12 cellular contexts compared by ENCODE assay signal in the genomic region with DNA sequence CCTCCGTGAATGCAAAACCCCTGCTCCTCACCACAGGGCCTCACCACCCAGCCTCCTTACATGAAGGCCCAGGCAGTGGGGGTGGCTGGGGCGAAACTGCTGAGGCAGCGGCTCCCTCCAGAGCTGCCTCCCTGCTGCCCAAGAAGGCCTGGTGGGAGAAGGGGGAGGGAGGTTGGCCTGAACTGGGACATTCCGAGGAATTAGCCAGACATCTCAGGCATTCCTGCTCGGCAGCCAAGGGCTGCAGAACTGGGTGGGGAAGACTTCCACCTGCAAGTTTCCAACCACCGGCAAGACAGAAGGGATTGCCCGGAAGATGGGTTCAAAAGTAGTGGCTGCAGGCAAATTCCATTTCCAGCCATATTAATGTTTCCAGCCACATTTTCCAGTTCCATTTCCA. TPM values are rescaled to one million over a fixed set of nuclear protein-coding genes. Genes with fewer than 3 reads are reported as not detected.
DNase-seq lines count a peak whose midpoint lies in the region; ATAC-seq, FAIRE-seq and TF ChIP-seq lines count a peak whose summit lies in the region.
"Had no signal": no experiment of that assay in that cellular context is flagged by ENCODE, and none has a peak within 500 bp of the region (broad histone marks: within the 10 kb centered on the region; RNA-seq: fewer than 3 reads in every experiment).

No MANE protein-coding gene starts in this region.

- H3K9me3 ChIP-seq in A549: no peaks in the 10 kb centered on the region
- peaks cover 0 to 7% (median 0%) of the 10 kb centered on the region in 3 experiments for H3K9me3 ChIP-seq in naive thymus-derived CD4-positive, alpha-beta T cell (ENCODE audit: control insufficient read depth in 2 of 3, low read length in 3 of 3)

- TF ChIP-seq EP300 in A549 (IDR thresholded peaks at IDR 0.05): no peak

- peaks cover 0 to 43% (median 16%) of the 10 kb centered on the region in 3 experiments for H3K36me3 ChIP-seq in naive thymus-derived CD4-positive, alpha-beta T cell (ENCODE audit: control insufficient read depth in 2 of 3, insufficient read depth in 3 of 3, low read length in 3 of 3)

- no peak for TF ChIP-seq POLR2A in A549 (IDR thresholded peaks at IDR 0.05; ENCODE audit: low read length)

- peaks cover 5 to 23% (median 14%) of the 10 kb centered on the region in 5 donors for H3K36me3 Mint-ChIP-seq in naive thymus-derived CD4-positive, alpha-beta T cell

- H3K4me2 ChIP-seq in A549: no peak overlapping the region

- DNase-seq in A549 (ENCODE audit: low read depth in 1 of 2, low spot score in 1 of 2) (no peak), NCI-H226 (peak; percentile 60), islet precursor cell (peak; percentile 96), hippocampal formation (lab: John Stamatoyannopoulos, UW) (no peak), NCI-H2029 (lab: John Stamatoyannopoulos, UW) (no peak)
- no peak for DNase-seq in naive thymus-derived CD4-positive, alpha-beta T cell
- DNase-seq: NCI-H1436; NK-92 treated with Interleukin-12 subunit alpha and Interleukin-12 subunit beta, amount 100 ng/mL, for 24 hours had no signal

- no peaks in the 10 kb centered on the region for H3K27me3 ChIP-seq in naive thymus-derived CD4-positive, alpha-beta T cell (ENCODE audit: control insufficient read depth in 2 of 2, insufficient read depth in 2 of 2, low read length in 2 of 2)

- no peak for FAIRE-seq in A549 (lab: Jason Lieb, UNC)
- FAIRE-seq: endometrium, urothelium cell line had no signal

- 79% methylated on average over 5 of the region's 7 CpGs for WGBS in A549 (ENCODE audit: missing lambda C conversion rate)

- CTCF ChIA-PET in A549 (lab: Yijun Ruan, JAX): interaction anchor here (1.3 kb wide), 1 partner anchor 12 kb away, joined by 3 read pairs; no protein-coding TSS in a partner anchor
- CTCF ChIA-PET in naive thymus-derived CD4-positive, alpha-beta T cell (lab: Charles Lee): no interaction called here

- no peak overlapping the region for H3K27ac Mint-ChIP-seq in naive thymus-derived CD4-positive, alpha-beta T cell

- H3K27me3 Mint-ChIP-seq in naive thymus-derived CD4-positive, alpha-beta T cell: no peaks in the 10 kb centered on the region

- no peak overlapping the region for H3K4me3 ChIP-seq in A549
- no peak overlapping the region for H3K4me3 ChIP-seq in naive thymus-derived CD4-positive, alpha-beta T cell (ENCODE audit: low read length)

- POLR2A ChIA-PET in A549 (lab: Yijun Ruan, JAX): no interaction called here
- POLR2A ChIA-PET in naive thymus-derived CD4-positive, alpha-beta T cell (lab: Charles Lee): no interaction called here

- H3K9me3 Mint-ChIP-seq in naive thymus-derived CD4-positive, alpha-beta T cell: peaks cover 0 to 6% (median 0%) of the 10 kb centered on the region in 11 donors

- no peak for ATAC-seq in A549
- no peak for ATAC-seq in naive thymus-derived CD4-positive, alpha-beta T cell

- peaks cover 0 to 7% (median 5%) of the 10 kb centered on the region in 7 donors for H3K4me1 Mint-ChIP-seq in naive thymus-derived CD4-positive, alpha-beta T cell

- no peak overlapping the region for H3K4me3 Mint-ChIP-seq in naive thymus-derived CD4-positive, alpha-beta T cell

- no peak for TF ChIP-seq RAD21 in A549 (conservative IDR thresholded peaks at IDR 0.05 in 1 of 2, IDR thresholded peaks at IDR 0.05 in 1 of 2)

- H3K27ac ChIP-seq in A549: no peak overlapping the region
- no peak overlapping the region for H3K27ac ChIP-seq in naive thymus-derived CD4-positive, alpha-beta T cell (ENCODE audit: low read depth, low read length)

- intact Hi-C loops in naive thymus-derived CD4-positive, alpha-beta T cell (cut with micrococcal nuclease): no loop called here

- H3K4me1 ChIP-seq in A549: peaks cover 7% of the 10 kb centered on the region; the same call in 2 of the 3 replicates
- H3K4me1 ChIP-seq in naive thymus-derived CD4-positive, alpha-beta T cell (ENCODE audit: control insufficient read depth in 2 of 2, insufficient read depth in 2 of 2, low read length in 2 of 2): peaks cover 0 to 6% of the 10 kb centered on the region in 2 donors

- TF ChIP-seq CTCF in A549 (IDR thresholded peaks at IDR 0.05): no peak

TF ChIP-seq in A549, 52 proteins besides CTCF, POLR2A, EP300 and RAD21:
- TF ChIP-seq POLR2AphosphoS2 (conservative IDR thresholded peaks at IDR 0.05; ENCODE audit: low read length) (no peak), MAFK (IDR thresholded peaks at IDR 0.05; ENCODE audit: partially characterized antibody) (peak; percentile 19)

RNA-seq across cellular contexts. Expression of gene PSPN, which starts 2.3 kb away (rescaled TPM):
- polyA plus RNA-seq in A549 (2011; rRNA removed) (0.34 and 0.62 TPM in 2 replicates), A549 (2017; fragmentation: RNase III; extraction: RNeasy Plus Mini Kit Qiagen cat#74134 plus additional on column Dnase treatment) (0.71 to 0.75 TPM (median 0.71 TPM) in 3 replicates)
- 0.26 and 0.41 TPM in 2 replicates for polyA plus RNA-seq in A549 (2012; cell fraction: cytosol; rRNA removed)
- 0.65 and 0.88 TPM in 2 replicates for polyA plus RNA-seq in A549 (2012; cell fraction: nucleus; rRNA removed)
- 0.58 and 0.92 TPM in 2 replicates for polyA minus RNA-seq in A549 (2011; rRNA and poly(A)+ RNA removed)
- total RNA-seq in naive thymus-derived CD4-positive, alpha-beta T cell: 1 to 10 TPM; 1.8 to 4.0 (median 2.8) TPM
- polyA plus RNA-seq in naive thymus-derived CD4-positive, alpha-beta T cell: under 1 TPM; 0.60 to 0.91 TPM

RNA-seq across cellular contexts. Expression of gene ALKBH7, which starts 5.4 kb away (rescaled TPM):
- polyA plus RNA-seq in A549 (2011; rRNA removed): 9.9 and 10.2 TPM in 2 replicates
- polyA plus RNA-seq in A549 (2012; cell fraction: cytosol; rRNA removed): 23.9 and 35.0 TPM in 2 replicates
- 21.8 and 25.7 TPM in 2 replicates for polyA plus RNA-seq in A549 (2012; cell fraction: nucleus; rRNA removed)
- 14.9 to 18.1 TPM (median 18.1 TPM) in 3 replicates for polyA plus RNA-seq in A549 (2017; fragmentation: RNase III; extraction: RNeasy Plus Mini Kit Qiagen cat#74134 plus additional on column Dnase treatment)
- 4.6 and 6.5 TPM in 2 replicates for polyA minus RNA-seq in A549 (2011; rRNA and poly(A)+ RNA removed)
- total RNA-seq in naive thymus-derived CD4-positive, alpha-beta T cell: 10 to 100 TPM; 33.6 to 90.1 (median 72.9) TPM
- polyA plus RNA-seq in naive thymus-derived CD4-positive, alpha-beta T cell: 100 to 1,000 TPM; 129 to 142 TPM

RNA-seq across cellular contexts. Expression of gene GTF2F1, which starts 14.9 kb away (rescaled TPM):
- 32.1 and 39.0 TPM in 2 replicates for polyA plus RNA-seq in A549 (2011; rRNA removed)
- 61.9 and 70.5 TPM in 2 replicates for polyA plus RNA-seq in A549 (2012; cell fraction: cytosol; rRNA removed)
- 47.2 and 62.0 TPM in 2 replicates for polyA plus RNA-seq in A549 (2012; cell fraction: nucleus; rRNA removed)
- polyA plus RNA-seq in A549 (2017; fragmentation: RNase III; extraction: RNeasy Plus Mini Kit Qiagen cat#74134 plus additional on column Dnase treatment): 75.0 to 76.8 TPM (median 75.3 TPM) in 3 replicates
- polyA minus RNA-seq in A549 (2011; rRNA and poly(A)+ RNA removed): 34.1 TPM in 2 replicates
- total RNA-seq in naive thymus-derived CD4-positive, alpha-beta T cell: 10 to 100 TPM; 51.5 to 71.6 (median 61.3) TPM
- polyA plus RNA-seq in naive thymus-derived CD4-positive, alpha-beta T cell: 10 to 100 TPM; 17.9 to 33.3 TPM

RNA-seq across cellular contexts. Expression of gene CLPP, which starts 16.7 kb away (rescaled TPM):
- polyA plus RNA-seq in A549 (2011; rRNA removed) (28.2 and 35.2 TPM in 2 replicates), A549 (2017; fragmentation: RNase III; extraction: RNeasy Plus Mini Kit Qiagen cat#74134 plus additional on column Dnase treatment) (45.2 to 51.8 TPM (median 49.9 TPM) in 3 replicates)
- polyA plus RNA-seq in A549 (2012; cell fraction: cytosol; rRNA removed): 162 and 186 TPM in 2 replicates
- polyA plus RNA-seq in A549 (2012; cell fraction: nucleus; rRNA removed): 125 and 187 TPM in 2 replicates
- 34.3 and 36.2 TPM in 2 replicates for polyA minus RNA-seq in A549 (2011; rRNA and poly(A)+ RNA removed)
- 100 to 1,000 TPM in 1 of 5 experiments, 10 to 100 TPM in 4; 53.2 to 129 (median 75.9) TPM for total RNA-seq in naive thymus-derived CD4-positive, alpha-beta T cell
- polyA plus RNA-seq in naive thymus-derived CD4-positive, alpha-beta T cell: 100 to 1,000 TPM; 156 to 196 TPM

RNA-seq across cellular contexts. Expression of gene ACER1, which starts 44.6 kb away (rescaled TPM):
- polyA plus RNA-seq in A549 (2011; rRNA removed) (not detected in 2 replicates), A549 (2017; fragmentation: RNase III; extraction: RNeasy Plus Mini Kit Qiagen cat#74134 plus additional on column Dnase treatment) (not detected in 3 replicates)
- not detected in 2 replicates for polyA plus RNA-seq in A549 (2012; cell fraction: cytosol; rRNA removed)
- polyA plus RNA-seq in A549 (2012; cell fraction: nucleus; rRNA removed): 0.02 TPM in 1 of 2 replicates, not detected in the other
- not detected in 2 replicates for polyA minus RNA-seq in A549 (2011; rRNA and poly(A)+ RNA removed)
- 1 to 10 TPM in 2 of 5 experiments, under 1 TPM in 3; 0.65 to 2.9 (median 0.87) TPM for total RNA-seq in naive thymus-derived CD4-positive, alpha-beta T cell
- polyA plus RNA-seq in naive thymus-derived CD4-positive, alpha-beta T cell: 1 to 10 TPM; 1.1 to 3.9 TPM
- total RNA-seq: activated CD8-positive, alpha-beta memory T cell treated with anti-CD3 and anti-CD28 coated beads for 36 hours; pulmonary artery endothelial cell had no signal

Comparison
In these comparisons a context has a peak if more than half of its experiments do, and no peak if none do; other contexts are left out.
1. DNase-seq: peak in NCI-H226 (single experiment) and islet precursor cell (single experiment); none in A549 (0 of 2), hippocampal formation (0 of 2), naive thymus-derived CD4-positive, alpha-beta T cell (0 of 9) and NCI-H2029 (single experiment).